9 cellular contexts compared by ENCODE assay signal in genomic region chr9:129131300-129132145, GRCh38. TPM values are rescaled to one million over a fixed set of nuclear protein-coding genes. Genes with fewer than 3 reads are reported as not detected.
DNase-seq lines count a peak whose midpoint lies in the region; ATAC-seq and TF ChIP-seq lines count a peak whose summit lies in the region.
"Had no signal": no experiment of that assay in that cellular context is flagged by ENCODE, and none has a peak within 500 bp of the region (broad histone marks: within the 10 kb centered on the region; RNA-seq: fewer than 3 reads in every experiment).

No MANE protein-coding gene starts in this region.

- peaks cover 7% of the 10 kb centered on the region for H3K36me3 Mint-ChIP-seq in T-helper 17 cell (ENCODE audit: low read depth)
- H3K36me3 Mint-ChIP-seq in activated naive CD8-positive, alpha-beta T cell treated with anti-CD3 and anti-CD28 coated beads, Interleukin-2, amount 50 U/mL, for 24 hours (ENCODE audit: low read depth) = peaks cover 22% of the 10 kb centered on the region

- peaks cover 6% of the 10 kb centered on the region for H3K4me1 Mint-ChIP-seq in T-helper 17 cell
- peaks cover 6% of the 10 kb centered on the region for H3K4me1 Mint-ChIP-seq in activated naive CD8-positive, alpha-beta T cell treated with anti-CD3 and anti-CD28 coated beads, Interleukin-2, amount 50 U/mL, for 24 hours

- H3K9me3 Mint-ChIP-seq in activated naive CD8-positive, alpha-beta T cell treated with anti-CD3 and anti-CD28 coated beads, Interleukin-2, amount 50 U/mL, for 24 hours = no peaks in the 10 kb centered on the region

- no peak overlapping the region for H3K4me3 Mint-ChIP-seq in T-helper 17 cell
- H3K4me3 Mint-ChIP-seq in activated naive CD8-positive, alpha-beta T cell treated with anti-CD3 and anti-CD28 coated beads, Interleukin-2, amount 50 U/mL, for 24 hours = no peak overlapping the region

- ATAC-seq in T-helper 17 cell (peak; percentile 99), sciatic nerve (peak; percentile 90), HG03196 (IDR thresholded peaks at IDR 0.05; ENCODE audit: unreplicated experiment) (no peak)
- peak; percentile 97 for ATAC-seq in activated naive CD8-positive, alpha-beta T cell treated with anti-CD3 and anti-CD28 coated beads, Interleukin-2, amount 50 U/mL, for 24 hours

- H3K27ac Mint-ChIP-seq in T-helper 17 cell = peak overlapping the region; percentile 32
- no peak overlapping the region for H3K27ac Mint-ChIP-seq in activated naive CD8-positive, alpha-beta T cell treated with anti-CD3 and anti-CD28 coated beads, Interleukin-2, amount 50 U/mL, for 24 hours

- H3K4me1 ChIP-seq in left ventricle myocardium inferior = peaks cover 13% of the 10 kb centered on the region

- H3K27ac ChIP-seq in left ventricle myocardium inferior (replicated peaks) = no peak overlapping the region

- H3K27me3 Mint-ChIP-seq in T-helper 17 cell = no peaks in the 10 kb centered on the region
- H3K27me3 Mint-ChIP-seq in activated naive CD8-positive, alpha-beta T cell treated with anti-CD3 and anti-CD28 coated beads, Interleukin-2, amount 50 U/mL, for 24 hours = no peaks in the 10 kb centered on the region

- peak; percentile 17 to 68 for DNase-seq in NCI-H524 (lab: John Stamatoyannopoulos, UW)
- DNase-seq in NCI-H524 treated with DMSO at 0.1 percent for 48 hours (lab: John Stamatoyannopoulos, UW) = no peak
- peak; percentile 61 to 68 for DNase-seq in Kasumi-1 (lab: John Stamatoyannopoulos, UW)
- peak; percentile 72 to 88 (median 72) for DNase-seq in T-helper 17 cell
- DNase-seq in activated naive CD8-positive, alpha-beta T cell treated with anti-CD3 and anti-CD28 coated beads, Interleukin-2, amount 50 U/mL, for 24 hours = peak; percentile 89
- peak; percentile 77 for DNase-seq in left ventricle myocardium inferior
- peak; percentile 91 for DNase-seq in sciatic nerve (ENCODE audit: low spot score)

- TF ChIP-seq CTCF in left ventricle myocardium inferior (IDR thresholded peaks at IDR 0.05; ENCODE audit: borderline replicate concordance) = peak; percentile 99

- no peaks in the 10 kb centered on the region for H3K27me3 ChIP-seq in left ventricle myocardium inferior (ENCODE audit: low read depth)

- peaks cover 79% of the 10 kb centered on the region for H3K36me3 ChIP-seq in left ventricle myocardium inferior

- intact Hi-C loops in left ventricle myocardium inferior (cut with micrococcal nuclease) (loop anchor here (10.0 kb wide), 1 partner anchor 653 kb away; no protein-coding TSS in a partner anchor), sciatic nerve (cut with DNase I) (no loop called here)

- no peaks in the 10 kb centered on the region for H3K9me3 ChIP-seq in T-helper 17 cell (ENCODE audit: control insufficient read depth, low read length, poor library complexity, severe bottlenecking)
- H3K9me3 ChIP-seq in left ventricle myocardium inferior (replicated peaks) = no peaks in the 10 kb centered on the region

- H3K4me3 ChIP-seq in left ventricle myocardium inferior = no peak overlapping the region

RNA-seq across cellular contexts. Expression of gene PTPA, which starts 20.3 kb away (rescaled TPM):
- total RNA-seq in T-helper 17 cell = 10 to 100 TPM; 49.8 to 50.0 TPM
- 162 TPM for total RNA-seq in left ventricle myocardium inferior
- 78.2 TPM for total RNA-seq in sciatic nerve

RNA-seq across cellular contexts. Expression of gene CRAT, which starts 20.9 kb away (rescaled TPM):
- total RNA-seq in T-helper 17 cell (10 to 100 TPM; 12.9 to 23.3 TPM), left ventricle myocardium inferior (85.3 TPM), sciatic nerve (37.4 TPM)

RNA-seq across cellular contexts. Expression of gene IER5L, which starts 46.5 kb away (rescaled TPM):
- total RNA-seq in T-helper 17 cell (1 to 10 TPM; 2.4 to 3.1 TPM), left ventricle myocardium inferior (3.8 TPM), sciatic nerve (39.3 TPM)
- total RNA-seq: Daoy had no signal

RNA-seq across cellular contexts. Expression of gene DOLPP1, which starts 50.6 kb away (rescaled TPM):
- total RNA-seq in T-helper 17 cell (1 to 10 TPM; 5.3 to 8.0 TPM), left ventricle myocardium inferior (9.4 TPM), sciatic nerve (10.3 TPM)
